In the genomic region with DNA sequence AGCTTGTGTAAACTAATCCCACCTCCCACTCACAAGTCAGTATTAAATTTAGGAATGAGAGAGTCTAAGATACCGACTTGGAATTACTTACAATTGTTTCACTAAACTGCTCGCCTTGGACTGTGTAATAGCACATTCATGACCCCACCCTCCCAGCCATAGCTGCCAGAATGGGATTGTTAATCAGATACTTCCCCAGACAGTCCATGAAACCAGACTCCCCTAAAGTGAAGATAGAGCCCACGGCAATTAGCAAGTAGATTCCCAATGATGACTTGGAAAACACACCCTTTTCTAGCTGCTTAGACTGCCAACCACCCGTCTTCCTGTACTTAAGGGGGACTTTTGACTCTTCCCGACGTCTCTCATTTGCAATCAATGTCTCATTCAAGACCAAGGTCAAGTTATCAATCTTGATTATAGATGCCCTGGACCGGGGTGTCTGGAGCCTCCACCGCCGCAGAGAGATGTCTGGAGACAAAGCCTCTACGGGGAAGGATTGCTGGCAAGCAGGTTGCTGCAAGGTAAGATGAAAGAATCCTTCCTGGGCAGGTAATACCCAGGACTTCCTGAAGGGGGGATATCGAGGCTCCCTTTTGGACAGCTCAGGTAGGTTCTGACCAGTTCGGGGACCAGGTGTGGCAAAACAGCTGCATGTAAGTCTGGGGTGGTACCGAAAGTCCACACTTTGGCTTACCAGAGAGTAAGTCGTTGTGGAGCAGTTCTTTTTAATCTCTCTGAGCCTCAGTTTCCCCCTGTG, we compare ENCODE assay signal across 9 cellular contexts. TPM values are rescaled to one million over a fixed set of nuclear protein-coding genes. Genes with fewer than 3 reads are reported as not detected.
DNase-seq lines count a peak whose midpoint lies in the region; ATAC-seq, FAIRE-seq and TF ChIP-seq lines count a peak whose summit lies in the region.
"Had no signal": no experiment of that assay in that cellular context is flagged by ENCODE, and none has a peak within 500 bp of the region (broad histone marks: within the 10 kb centered on the region; RNA-seq: fewer than 3 reads in every experiment).

No MANE protein-coding gene starts in this region.

- H3K36me3 ChIP-seq in MM.1S (replicated peaks; ENCODE audit: insufficient read depth, low read length): no peaks in the 10 kb centered on the region
- H3K36me3 ChIP-seq in H1 (ENCODE audit: control insufficient read depth in 2 of 4, insufficient read depth in 4 of 4, low read length in 3 of 4): no peaks in the 10 kb centered on the region
- H3K36me3 ChIP-seq in pancreas: no peaks in the 10 kb centered on the region
- no peaks in the 10 kb centered on the region for H3K36me3 ChIP-seq in suprapubic skin

- no peak overlapping the region for H3K14ac ChIP-seq in H1 (ENCODE audit: insufficient read length)

- H2BK20ac ChIP-seq in H1 (ENCODE audit: low read length): 0 out of 2 replicates have a peak overlapping the region, but pooled peaks have one; percentile 40

- H3K79me1 ChIP-seq in H1 (ENCODE audit: low read depth, low read length): no peaks in the 10 kb centered on the region

- no peak overlapping the region for H3K4ac ChIP-seq in H1 (replicated peaks; ENCODE audit: insufficient read length, low read depth, low read length)

- peak; percentile 52 for FAIRE-seq in H1 (lab: Jason Lieb, UNC)
- no peak for FAIRE-seq in pancreas (lab: Jason Lieb, UNC)

- WGBS in H1 (ENCODE audit: extremely low coverage in 1 of 2, insufficient coverage in 1 of 2, insufficient read length in 1 of 2, insufficient replicate concordance in 2 of 2, low coverage in 1 of 2, low lambda C conversion rate in 2 of 2, missing lambda C conversion rate in 1 of 2), 2 experiments: 42% methylated on average over 14 of the region's 14 CpGs; no CpG with 5 or more reads in 1 of the 2 experiments
- WGBS in pancreas, 2 donors: 9 to 12% methylated on average over 14 of the region's 14 CpGs
- WGBS in suprapubic skin: 24% methylated on average over 11 of the region's 14 CpGs

- H3K9ac ChIP-seq in MM.1S (ENCODE audit: low read length) (no peak overlapping the region), H1 (replicated peaks in 1 of 4; ENCODE audit: extremely low read depth in 1 of 4, low read depth in 3 of 4, low read length in 3 of 4) (no peak overlapping the region; a peak in 1 of 7 replicates)

- no peaks in the 10 kb centered on the region for H3F3A ChIP-seq in MM.1S (ENCODE audit: insufficient read depth, low read length)

- H3K27me3 ChIP-seq in MM.1S (replicated peaks; ENCODE audit: insufficient read depth, low read length) (no peaks in the 10 kb centered on the region), H1 (replicated peaks in 1 of 4; ENCODE audit: control insufficient read depth in 3 of 4, extremely low read depth in 1 of 4, insufficient read depth in 3 of 4, low read length in 3 of 4) (peaks cover 0 to 7% (median 2%) of the 10 kb centered on the region in 4 experiments; a peak in 4 of 7 replicates), pancreas (peaks cover 0 to 7% (median 2%) of the 10 kb centered on the region in 4 donors), suprapubic skin (peaks cover 45% of the 10 kb centered on the region)

- no peaks in the 10 kb centered on the region for H3K9me2 ChIP-seq in MM.1S (replicated peaks; ENCODE audit: insufficient read depth, low read length)

- no peak overlapping the region for H3K23ac ChIP-seq in H1 (ENCODE audit: insufficient read length)

- H2AFZ ChIP-seq in MM.1S (ENCODE audit: low read length) (no peak overlapping the region), H1 (ENCODE audit: low read length) (peak overlapping the region; percentile 37; the same call in 1 of the 2 replicates)

- H3K4me3 ChIP-seq in MM.1S (ENCODE audit: low read length) (no peak overlapping the region), H1 (ENCODE audit: extremely low read depth in 1 of 4, insufficient read depth in 2 of 4, low read depth in 3 of 4, low read length in 4 of 4) (peak overlapping the region; percentile 20 to 44 (median 21); a peak in 5 of 8 replicates), pancreas (no peak overlapping the region), suprapubic skin (no peak overlapping the region)

- peak; percentile 77 to 89 (median 84) for ATAC-seq in pancreas
- no peak for ATAC-seq in HG02970 (IDR thresholded peaks at IDR 0.05; ENCODE audit: low FRiP score, unreplicated experiment)

- H4K91ac ChIP-seq in H1 (replicated peaks; ENCODE audit: insufficient read length, low read length): no peak overlapping the region

- H2BK12ac ChIP-seq in H1 (ENCODE audit: low read depth, low read length): peak overlapping the region; percentile 91; the same call in 1 of the 2 replicates

- no peak overlapping the region for H4K5ac ChIP-seq in H1 (ENCODE audit: insufficient read length, low read depth, low read length)

- peaks cover 5% of the 10 kb centered on the region; the same call in 1 of the 2 replicates for H3K23me2 ChIP-seq in H1 (ENCODE audit: low read depth, low read length)

- no peak overlapping the region for H3K27ac ChIP-seq in MM.1S (ENCODE audit: low read length)
- H3K27ac ChIP-seq in H1 (ENCODE audit: low read depth, low read length): no peak overlapping the region
- no peak overlapping the region for H3K27ac ChIP-seq in pancreas
- H3K27ac ChIP-seq in suprapubic skin: no peak overlapping the region

- TF ChIP-seq EP300 in H1 (IDR thresholded peaks at IDR 0.05; ENCODE audit: borderline replicate concordance in 1 of 2, low read depth in 2 of 2, low read length in 2 of 2): no peak
- no peak for TF ChIP-seq EP300 in suprapubic skin (IDR thresholded peaks at IDR 0.05)

- H2BK5ac ChIP-seq in H1 (ENCODE audit: low read depth, low read length): no peak overlapping the region; the same call in 1 of the 2 replicates

- peak; percentile 13 for DNase-seq in NCI-H1436 (lab: John Stamatoyannopoulos, UW)
- no peak for DNase-seq in NCI-H1436 treated with DMSO at 0.1 percent for 48 hours (lab: John Stamatoyannopoulos, UW)
- peak; percentile 26 for DNase-seq in MM.1S
- peak; percentile 27 to 84 for DNase-seq in H1 (ENCODE audit: low read depth in 1 of 2, low spot score in 2 of 2)
- peak in 2 of 6 donors; percentile 43 to 52 for DNase-seq in pancreas
- DNase-seq in suprapubic skin (ENCODE audit: low spot score in 2 of 2): no peak
- no peak for DNase-seq in NCI-H82 (lab: John Stamatoyannopoulos, UW)
- DNase-seq: activated CD8-positive, alpha-beta memory T cell treated with anti-CD3 and anti-CD28 coated beads, Interleukin-2, amount 50 U/mL, for 4 hours had no signal

- no peak overlapping the region for H4K8ac ChIP-seq in H1 (ENCODE audit: extremely low read depth, insufficient read depth, low read length)

- no peaks in the 10 kb centered on the region for H3K79me2 ChIP-seq in MM.1S (ENCODE audit: low read length)
- no peaks in the 10 kb centered on the region for H3K79me2 ChIP-seq in H1 (ENCODE audit: control insufficient read depth in 1 of 2, insufficient read depth in 2 of 2, low read length in 2 of 2)

- peak overlapping the region; percentile 95 for H2BK15ac ChIP-seq in H1 (ENCODE audit: low read length)

- no peak for TF ChIP-seq POLR2A in H1 (IDR thresholded peaks at IDR 0.05; ENCODE audit: control extremely low read depth in 1 of 2, low read depth in 2 of 2, low read length in 2 of 2)
- TF ChIP-seq POLR2A in suprapubic skin (IDR thresholded peaks at IDR 0.05): no peak

- H3K4me2 ChIP-seq in MM.1S (ENCODE audit: low read depth, low read length) (no peak overlapping the region), H1 (ENCODE audit: insufficient read depth in 1 of 2, low read depth in 2 of 2, low read length in 2 of 2) (peak overlapping the region; percentile 65 to 66)

- TF ChIP-seq RAD21 in H1 (IDR thresholded peaks at IDR 0.05 in 1 of 2, conservative IDR thresholded peaks at IDR 0.05 in 1 of 2; ENCODE audit: low read depth in 2 of 2, low read length in 2 of 2): peak; percentile 46 to 67

- H4K20me1 ChIP-seq in MM.1S (ENCODE audit: insufficient read depth, low read length): no peaks in the 10 kb centered on the region
- no peaks in the 10 kb centered on the region for H4K20me1 ChIP-seq in H1 (replicated peaks in 1 of 2; ENCODE audit: control insufficient read depth in 1 of 2, insufficient read depth in 2 of 2, low read length in 2 of 2)

- CTCF ChIA-PET in H1 (lab: Charles Lee; ENCODE audit: partially characterized antibody): interaction anchor here (0.6 to 4.1 kb wide), 47 partner anchors 9 to 614 kb away, joined by 3 to 24 read pairs (median 4); a partner anchor contains a TSS

- H3K4me1 ChIP-seq in MM.1S (ENCODE audit: low read length) (no peaks in the 10 kb centered on the region), H1 (replicated peaks in 1 of 4; ENCODE audit: control insufficient read depth in 3 of 4, insufficient read depth in 4 of 4, low read length in 3 of 4) (peaks cover 4 to 15% (median 8%) of the 10 kb centered on the region in 4 experiments; a peak in 5 of 7 replicates), pancreas (no peaks in the 10 kb centered on the region), suprapubic skin (peaks cover 13% of the 10 kb centered on the region)

- TF ChIP-seq CTCF in MM.1S (IDR thresholded peaks at IDR 0.05; ENCODE audit: low read length) (peak; percentile 40), H1 (IDR thresholded peaks at IDR 0.05; ENCODE audit: control extremely low read depth in 1 of 3, insufficient read depth in 1 of 3, low read depth in 1 of 3, low read length in 3 of 3) (peak; percentile 34 to 71 (median 51)), pancreas (IDR thresholded peaks at IDR 0.05) (peak; percentile 23 to 46 (median 40)), suprapubic skin (IDR thresholded peaks at IDR 0.05) (peak in 1 of 2 donors; percentile 37)

- no peak overlapping the region for H2BK120ac ChIP-seq in H1 (replicated peaks; ENCODE audit: low read depth, low read length)

- POLR2A ChIA-PET in H1 (lab: Charles Lee; ENCODE audit: partially characterized antibody): interaction anchor here (0.7 to 2.0 kb wide), 4 partner anchors 10 to 159 kb away, joined by 3 to 9 read pairs (median 4); no protein-coding TSS in a partner anchor

- intact Hi-C loops in pancreas (cut with DNase I): loop anchor here in 2 of 3 donors (10.0 kb wide), 2 partner anchors 100 to 110 kb away; no protein-coding TSS in a partner anchor

- H2AK5ac ChIP-seq in H1 (ENCODE audit: low read depth, low read length): no peak overlapping the region

- H3K9me3 ChIP-seq in MM.1S (replicated peaks; ENCODE audit: insufficient read depth, low read length): no peaks in the 10 kb centered on the region
- H3K9me3 ChIP-seq in H1 (ENCODE audit: insufficient read depth in 2 of 2, low read depth in 1 of 2, low read length in 1 of 2): no peaks in the 10 kb centered on the region
- no peaks in the 10 kb centered on the region for H3K9me3 ChIP-seq in pancreas
- no peaks in the 10 kb centered on the region for H3K9me3 ChIP-seq in suprapubic skin

- H3K56ac ChIP-seq in H1 (replicated peaks; ENCODE audit: insufficient read length, low read depth, low read length): no peak overlapping the region

- H3K18ac ChIP-seq in H1 (ENCODE audit: extremely low read depth, low read length): no peak overlapping the region

RNA-seq across cellular contexts. Expression of a gene that starts 12.6 kb away (rescaled TPM):
- 53.8 and 65.9 TPM in 2 replicates for total RNA-seq in H1 (2021; fragmentation: NEBNext Ultra II Directional; extraction: Animal tissue kit (Norgen Biotek cat#: 25700))
- 21.6 and 33.1 TPM in 2 replicates for polyA plus RNA-seq in H1 (2011; rRNA removed)
- polyA plus RNA-seq in H1 (2011; cell fraction: cytosol; rRNA removed): 17.0 TPM
- polyA plus RNA-seq in H1 (2011; cell fraction: nucleus; rRNA removed): 36.0 TPM
- 21.0 to 31.0 TPM (median 29.1 TPM) in 4 replicates for polyA plus RNA-seq in H1 (2012, experiment 1 of 2)
- polyA plus RNA-seq in H1 (2012, experiment 2 of 2): 18.8 TPM
- polyA plus RNA-seq in H1 (2013, experiment 1 of 2): 32.6 TPM
- polyA plus RNA-seq in H1 (2013, experiment 2 of 2): 35.1 TPM
- polyA minus RNA-seq in H1 (2011; rRNA and poly(A)+ RNA removed): 34.6 and 44.1 TPM in 2 replicates
- polyA minus RNA-seq in H1 (2011; cell fraction: cytosol; rRNA and poly(A)+ RNA removed): 30.0 TPM
- polyA minus RNA-seq in H1 (2011; cell fraction: nucleus; rRNA and poly(A)+ RNA removed): 71.2 TPM
- 10 to 100 TPM; 40.1 to 61.2 (median 48.4) TPM for total RNA-seq in pancreas
- polyA plus RNA-seq in pancreas: 10 to 100 TPM; 18.9 to 21.3 TPM
- total RNA-seq in suprapubic skin: 10 to 100 TPM; 52.5 to 93.6 (median 63.7) TPM

Comparison
In these comparisons a context has a peak if more than half of its experiments do, and no peak if none do; other contexts are left out.
1. DNase-seq: peak in NCI-H1436 (single experiment), MM.1S (single experiment) and H1 (2 of 2); none in NCI-H1436 treated with DMSO at 0.1 percent for 48 hours (single experiment), suprapubic skin (0 of 2) and NCI-H82 (single experiment).
2. H3K4me3 ChIP-seq: peak in H1 (4 of 4); none in MM.1S (single experiment), pancreas (0 of 4) and suprapubic skin (single experiment).